Comparison of ENCODE assay signal across 25 cellular contexts in the genomic region with DNA sequence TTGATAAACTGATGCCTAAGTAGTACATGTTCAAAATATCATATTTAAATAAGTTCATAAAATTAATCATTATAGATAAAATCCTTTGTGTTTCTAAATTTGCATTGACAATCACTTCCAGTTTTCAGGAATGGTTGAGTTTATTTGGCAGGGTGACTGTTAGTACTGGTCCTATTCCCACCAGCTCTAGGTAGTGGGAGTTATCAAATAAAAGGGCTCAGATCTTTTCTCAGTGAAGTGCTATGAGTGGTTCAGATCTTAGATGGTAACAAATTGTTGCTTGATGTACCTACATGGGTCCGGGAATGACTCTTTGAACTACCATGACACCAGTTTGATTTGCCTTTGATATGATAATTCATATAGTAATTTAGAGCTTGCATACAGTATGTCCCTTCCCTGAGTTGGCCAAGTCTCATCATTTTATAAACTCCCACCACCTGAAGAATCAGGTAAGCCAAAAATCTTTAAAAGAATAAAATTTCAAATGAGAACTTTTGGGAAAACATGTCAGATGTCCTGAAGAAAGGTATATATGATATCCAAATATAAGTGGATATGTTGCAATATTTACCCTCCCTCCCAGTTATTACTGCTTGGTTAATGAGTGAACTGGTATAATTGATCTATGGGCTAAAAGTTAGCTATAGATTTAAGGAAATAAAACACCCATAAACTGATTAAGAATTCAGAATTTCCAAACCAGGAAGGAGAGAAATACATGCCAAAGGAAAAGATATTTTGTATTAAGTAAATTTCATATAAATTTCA. TPM values are rescaled to one million over a fixed set of nuclear protein-coding genes. Genes with fewer than 3 reads are reported as not detected.
"Had no signal": no experiment of that assay in that cellular context is flagged by ENCODE, and none has a peak within 500 bp of the region (broad histone marks: within the 10 kb centered on the region; RNA-seq: fewer than 3 reads in every experiment).

No MANE protein-coding gene starts in this region.

- DNase-seq: IMR-90, Karpas-422, KG1, MG63, NCI-H1092, NCI-H1105 treated with DMSO at 0.1 percent for 48 hours, NCI-H1417 treated with DMSO at 0.1 percent for 48 hours, NCI-H146, NCI-H1694 treated with DMSO at 0.1 percent for 48 hours, NCI-H1930, NCI-H2081, NCI-H2107, NCI-H226, NCI-H446, NCI-H510A, NCI-H524 treated with DMSO at 0.1 percent for 48 hours, NCI-H69, NCI-H774, Right ventricle myocardium superior, RPMI8226, SIG-M5 had no signal

- H3K27ac ChIP-seq: HL-60, SJSA1, SK-N-MC had no signal

- H3K4me3 ChIP-seq: MG63, SJSA1, SK-N-MC had no signal

- H3K36me3 ChIP-seq: MG63, SJSA1 had no signal

- FAIRE-seq: RCC 7860 had no signal

- H3K9me3 ChIP-seq: MG63, SJSA1 had no signal

- H3K27me3 ChIP-seq: MG63, SJSA1 had no signal

- H3K4me1 ChIP-seq: SJSA1 had no signal

RNA-seq across cellular contexts. Expression of gene GPC3, which starts 28.6 kb away (rescaled TPM):
- total RNA-seq: IMR-90 had no signal
- polyA plus RNA-seq: IMR-90 had no signal
